Comparison of ENCODE assay signal across 14 cellular contexts in genomic region chr13:32047796-32048195, GRCh38. TPM values are rescaled to one million over a fixed set of nuclear protein-coding genes. Genes with fewer than 3 reads are reported as not detected.
DNase-seq lines count a peak whose midpoint lies in the region; ATAC-seq, FAIRE-seq and TF ChIP-seq lines count a peak whose summit lies in the region.
"Had no signal": no experiment of that assay in that cellular context is flagged by ENCODE, and none has a peak within 500 bp of the region (broad histone marks: within the 10 kb centered on the region; RNA-seq: fewer than 3 reads in every experiment).

No MANE protein-coding gene starts in this region.

- no peak overlapping the region for H3K4me3 Mint-ChIP-seq in Caco-2 (ENCODE audit: unreplicated experiment)
- no peak overlapping the region for H3K4me3 Mint-ChIP-seq in nephron progenitor cell

- no peak overlapping the region for H3K4me3 ChIP-seq in Caco-2 (ENCODE audit: low read depth, low read length)

- no peak for TF ChIP-seq POLR2A in GM12892 (IDR thresholded peaks at IDR 0.05; ENCODE audit: low read depth, low read length)

- no peaks in the 10 kb centered on the region for H3K36me3 ChIP-seq in Caco-2 (ENCODE audit: control insufficient read depth, insufficient read depth, low read length)
- H3K36me3 ChIP-seq: WERI-Rb-1 had no signal

- peaks cover 18% of the 10 kb centered on the region for H3K4me1 ChIP-seq in Caco-2

- POLR2A ChIA-PET in Caco-2 (lab: Charles Lee): interaction anchor here (0.6 kb wide), 1 partner anchor 92 kb away, joined by 4 read pairs; no protein-coding TSS in a partner anchor

- CTCF ChIA-PET in Caco-2 (lab: Charles Lee): no interaction called here

- H3K27me3 Mint-ChIP-seq in Caco-2 (ENCODE audit: insufficient read depth, unreplicated experiment): no peaks in the 10 kb centered on the region
- H3K27me3 Mint-ChIP-seq in nephron progenitor cell (ENCODE audit: low read depth, poor library complexity): peaks cover 2% of the 10 kb centered on the region

- H3K27ac Mint-ChIP-seq in Caco-2 (ENCODE audit: unreplicated experiment): peak overlapping the region; percentile 3
- peak overlapping the region; percentile 44 for H3K27ac Mint-ChIP-seq in nephron progenitor cell

- no peaks in the 10 kb centered on the region for H3K27me3 ChIP-seq in Caco-2 (replicated peaks; ENCODE audit: control insufficient read depth, insufficient read depth, low read length)

- no peak for FAIRE-seq in GM12892 (lab: Jason Lieb, UNC)
- FAIRE-seq: H54, keratinocyte had no signal

- BruUV-seq in Caco-2 (replicated peaks; lab: Mats Ljungman, UMichigan): no TSS peak

- no peaks in the 10 kb centered on the region for H3K9me3 ChIP-seq in Caco-2

- H3K36me3 Mint-ChIP-seq in Caco-2 (ENCODE audit: insufficient read depth, unreplicated experiment) (peaks cover 10% of the 10 kb centered on the region), nephron progenitor cell (ENCODE audit: low read depth) (no peaks in the 10 kb centered on the region)

- no peak for TF ChIP-seq CTCF in Caco-2 (IDR thresholded peaks at IDR 0.05; ENCODE audit: insufficient read depth in 1 of 2, low read depth in 1 of 2, low read length in 1 of 2, severe bottlenecking in 1 of 2, unreplicated experiment in 1 of 2)
- no peak for TF ChIP-seq CTCF in nephron progenitor cell (IDR thresholded peaks at IDR 0.05)

- H3K4me1 Mint-ChIP-seq in Caco-2 (ENCODE audit: low read depth, unreplicated experiment) (peaks cover 13% of the 10 kb centered on the region), nephron progenitor cell (peaks cover 14% of the 10 kb centered on the region)

- peak; percentile 62 for ATAC-seq in GM19397 (IDR thresholded peaks at IDR 0.05; ENCODE audit: unreplicated experiment)
- ATAC-seq: right cardiac atrium, Right ventricle myocardium inferior had no signal

- H3K9me3 Mint-ChIP-seq in Caco-2 (ENCODE audit: unreplicated experiment) (no peaks in the 10 kb centered on the region), nephron progenitor cell (no peaks in the 10 kb centered on the region)

- DNase-seq in Caco-2: no peak
- peak; percentile 55 for DNase-seq in NOMO-1 treated with dmso at 0.1 percent for 144 hours (lab: John Stamatoyannopoulos, UW; ENCODE audit: unreplicated experiment)
- no peak for DNase-seq in nephron progenitor cell
- DNase-seq in NCI-H446 treated with DMSO at 0.1 percent for 48 hours (lab: John Stamatoyannopoulos, UW): no peak
- no peak for DNase-seq in GM12892 (ENCODE audit: insufficient read length)
- DNase-seq in iPS-NIHi11 (ENCODE audit: low spot score): no peak
- DNase-seq: Calu3, NCI-H510A treated with DMSO at 0.1 percent for 48 hours, right cardiac atrium, WERI-Rb-1 had no signal

- intact Hi-C loops in Caco-2 (cut with micrococcal nuclease; ENCODE audit: unreplicated experiment): no loop called here

RNA-seq across cellular contexts. Expression of gene FRY, which starts 16.2 kb away (rescaled TPM):
- total RNA-seq in Caco-2 (2022): 91.3 and 118 TPM in 2 replicates
- polyA plus RNA-seq in GM12892 (2012; ENCODE audit: missing spikeins): 1.2 TPM
